1 cellular context compared by ENCODE assay signal in genomic region chr5:60578295-60578694, GRCh38.
TF ChIP-seq lines count a peak whose summit lies in the region.

No MANE protein-coding gene starts in this region.

TF ChIP-seq in HepG2, 621 proteins besides CTCF, POLR2A, EP300 and RAD21 (continued from another document):
- TF ChIP-seq, protein P1, sequence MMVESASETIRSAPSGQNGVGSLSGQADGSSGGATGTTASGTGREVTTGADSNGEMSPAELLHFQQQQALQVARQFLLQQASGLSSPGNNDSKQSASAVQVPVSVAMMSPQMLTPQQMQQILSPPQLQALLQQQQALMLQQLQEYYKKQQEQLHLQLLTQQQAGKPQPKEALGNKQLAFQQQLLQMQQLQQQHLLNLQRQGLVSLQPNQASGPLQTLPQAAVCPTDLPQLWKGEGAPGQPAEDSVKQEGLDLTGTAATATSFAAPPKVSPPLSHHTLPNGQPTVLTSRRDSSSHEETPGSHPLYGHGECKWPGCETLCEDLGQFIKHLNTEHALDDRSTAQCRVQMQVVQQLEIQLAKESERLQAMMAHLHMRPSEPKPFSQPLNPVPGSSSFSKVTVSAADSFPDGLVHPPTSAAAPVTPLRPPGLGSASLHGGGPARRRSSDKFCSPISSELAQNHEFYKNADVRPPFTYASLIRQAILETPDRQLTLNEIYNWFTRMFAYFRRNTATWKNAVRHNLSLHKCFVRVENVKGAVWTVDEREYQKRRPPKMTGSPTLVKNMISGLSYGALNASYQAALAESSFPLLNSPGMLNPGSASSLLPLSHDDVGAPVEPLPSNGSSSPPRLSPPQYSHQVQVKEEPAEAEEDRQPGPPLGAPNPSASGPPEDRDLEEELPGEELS (CRISPR knock-in tag; IDR thresholded peaks at IDR 0.05), result no peak
- TF ChIP-seq ZNF335 (CRISPR knock-in tag; IDR thresholded peaks at IDR 0.05) (no peak), ZMYM4 (CRISPR knock-in tag; IDR thresholded peaks at IDR 0.05) (no peak), ZNF326 (CRISPR knock-in tag; IDR thresholded peaks at IDR 0.05; ENCODE audit: borderline replicate concordance) (no peak), PTBP1 (IDR thresholded peaks at IDR 0.05; ENCODE audit: low read depth, low read length, poor library complexity, severe bottlenecking) (no peak), ZSCAN22 (CRISPR knock-in tag; IDR thresholded peaks at IDR 0.05) (no peak), LCORL (IDR thresholded peaks at IDR 0.05) (no peak), LCORL (CRISPR knock-in tag; IDR thresholded peaks at IDR 0.05) (no peak), ZFP62 (CRISPR knock-in tag; IDR thresholded peaks at IDR 0.05) (no peak), PAX8 (CRISPR knock-in tag; IDR thresholded peaks at IDR 0.05; ENCODE audit: borderline replicate concordance) (no peak)
- TF ChIP-seq, protein P2, sequence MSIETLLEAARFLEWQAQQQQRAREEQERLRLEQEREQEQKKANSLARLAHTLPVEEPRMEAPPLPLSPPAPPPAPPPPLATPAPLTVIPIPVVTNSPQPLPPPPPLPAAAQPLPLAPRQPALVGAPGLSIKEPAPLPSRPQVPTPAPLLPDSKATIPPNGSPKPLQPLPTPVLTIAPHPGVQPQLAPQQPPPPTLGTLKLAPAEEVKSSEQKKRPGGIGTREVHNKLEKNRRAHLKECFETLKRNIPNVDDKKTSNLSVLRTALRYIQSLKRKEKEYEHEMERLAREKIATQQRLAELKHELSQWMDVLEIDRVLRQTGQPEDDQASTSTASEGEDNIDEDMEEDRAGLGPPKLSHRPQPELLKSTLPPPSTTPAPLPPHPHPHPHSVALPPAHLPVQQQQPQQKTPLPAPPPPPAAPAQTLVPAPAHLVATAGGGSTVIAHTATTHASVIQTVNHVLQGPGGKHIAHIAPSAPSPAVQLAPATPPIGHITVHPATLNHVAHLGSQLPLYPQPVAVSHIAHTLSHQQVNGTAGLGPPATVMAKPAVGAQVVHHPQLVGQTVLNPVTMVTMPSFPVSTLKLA (IDR thresholded peaks at IDR 0.05), result no peak
- TF ChIP-seq, protein P3, sequence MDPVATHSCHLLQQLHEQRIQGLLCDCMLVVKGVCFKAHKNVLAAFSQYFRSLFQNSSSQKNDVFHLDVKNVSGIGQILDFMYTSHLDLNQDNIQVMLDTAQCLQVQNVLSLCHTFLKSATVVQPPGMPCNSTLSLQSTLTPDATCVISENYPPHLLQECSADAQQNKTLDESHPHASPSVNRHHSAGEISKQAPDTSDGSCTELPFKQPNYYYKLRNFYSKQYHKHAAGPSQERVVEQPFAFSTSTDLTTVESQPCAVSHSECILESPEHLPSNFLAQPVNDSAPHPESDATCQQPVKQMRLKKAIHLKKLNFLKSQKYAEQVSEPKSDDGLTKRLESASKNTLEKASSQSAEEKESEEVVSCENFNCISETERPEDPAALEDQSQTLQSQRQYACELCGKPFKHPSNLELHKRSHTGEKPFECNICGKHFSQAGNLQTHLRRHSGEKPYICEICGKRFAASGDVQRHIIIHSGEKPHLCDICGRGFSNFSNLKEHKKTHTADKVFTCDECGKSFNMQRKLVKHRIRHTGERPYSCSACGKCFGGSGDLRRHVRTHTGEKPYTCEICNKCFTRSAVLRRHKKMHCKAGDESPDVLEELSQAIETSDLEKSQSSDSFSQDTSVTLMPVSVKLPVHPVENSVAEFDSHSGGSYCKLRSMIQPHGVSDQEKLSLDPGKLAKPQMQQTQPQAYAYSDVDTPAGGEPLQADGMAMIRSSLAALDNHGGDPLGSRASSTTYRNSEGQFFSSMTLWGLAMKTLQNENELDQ (CRISPR knock-in tag; IDR thresholded peaks at IDR 0.05; ENCODE audit: borderline replicate concordance), result no peak
